In the genomic region with DNA sequence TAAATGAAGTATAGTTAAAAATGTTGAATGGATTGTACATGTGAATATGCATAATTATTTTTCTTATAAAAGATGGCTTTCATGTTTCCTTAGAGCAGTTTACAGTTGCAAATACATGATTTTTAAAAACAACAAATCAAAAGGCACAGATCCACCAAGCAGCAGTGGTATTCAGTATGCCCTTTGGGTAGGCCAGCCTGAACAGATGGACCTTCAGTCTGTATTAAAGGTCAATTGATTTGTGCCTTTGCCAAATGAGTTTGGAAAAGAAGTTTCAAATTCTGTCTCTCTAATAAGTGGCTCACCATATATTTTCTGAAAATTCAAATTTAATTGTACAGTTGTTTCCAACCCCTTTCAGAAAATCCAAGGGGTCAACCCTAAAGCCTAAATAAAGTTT, we compare ENCODE assay signal across 35 cellular contexts.
"Had no signal": no experiment of that assay in that cellular context is flagged by ENCODE, and none has a peak within 500 bp of the region (broad histone marks: within the 10 kb centered on the region; RNA-seq: fewer than 3 reads in every experiment).

No MANE protein-coding gene starts in this region.

- H3K27me3 ChIP-seq: MG63 had no signal

- H3K9ac ChIP-seq: KMS-11 had no signal

- H3K36me3 ChIP-seq: MG63 had no signal

- H3K4me3 ChIP-seq: MG63 had no signal

- DNase-seq: Karpas-422, Kasumi-1, KG1, MG63, MM.1S, MV-4-11, NCI-H1048, NCI-H1092, NCI-H1092 treated with DMSO at 0.1 percent for 48 hours, NCI-H1105, NCI-H1105 treated with DMSO at 0.1 percent for 48 hours, NCI-H1417, NCI-H1417 treated with DMSO at 0.1 percent for 48 hours, NCI-H1436, NCI-H1436 treated with DMSO at 0.1 percent for 48 hours, NCI-H146, NCI-H1694, NCI-H1694 treated with DMSO at 0.1 percent for 48 hours, NCI-H187, NCI-H187 treated with DMSO at 0.1 percent for 48 hours, NCI-H1930, NCI-H2029, NCI-H2029 treated with DMSO at 0.1 percent for 48 hours, NCI-H2081, NCI-H2081 treated with DMSO at 0.1 percent for 48 hours, NCI-H2107, NCI-H2171, NCI-H2171 treated with DMSO at 0.1 percent for 48 hours, NCI-H2227 treated with DMSO at 0.1 percent for 48 hours, NCI-H226, NCI-H345, NCI-H446, NCI-H446 treated with DMSO at 0.1 percent for 48 hours, NCI-H510A had no signal

- H3K4me2 ChIP-seq: KMS-11 had no signal

- H3K9me3 ChIP-seq: MG63 had no signal

- H3K27ac ChIP-seq: KMS-11 had no signal
